2 cellular contexts compared by ENCODE assay signal in the genomic region with DNA sequence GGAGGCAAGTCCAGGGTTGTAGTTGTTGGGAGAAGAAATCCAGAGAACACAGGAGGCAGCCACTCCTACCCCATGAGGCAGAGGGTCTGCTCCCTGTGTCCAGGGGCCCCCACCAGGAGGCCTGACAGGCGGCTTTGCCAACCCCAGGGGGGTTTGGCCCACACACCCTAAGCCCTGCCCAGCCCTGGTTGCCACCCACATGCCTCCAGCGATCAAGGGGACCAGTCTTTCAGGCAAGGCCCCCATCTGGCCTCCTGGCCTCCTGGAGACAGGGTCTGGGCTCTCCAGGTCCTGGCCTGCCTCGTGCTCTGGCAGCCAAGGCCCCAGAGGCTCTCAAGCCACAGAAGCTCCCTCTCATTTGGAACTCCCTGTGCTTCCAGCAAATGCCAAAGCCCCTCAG.
TF ChIP-seq lines count a peak whose summit lies in the region.

No MANE protein-coding gene starts in this region.

TF ChIP-seq in HEK293, 187 proteins besides CTCF, POLR2A, EP300 and RAD21:
- TF ChIP-seq, protein P1, sequence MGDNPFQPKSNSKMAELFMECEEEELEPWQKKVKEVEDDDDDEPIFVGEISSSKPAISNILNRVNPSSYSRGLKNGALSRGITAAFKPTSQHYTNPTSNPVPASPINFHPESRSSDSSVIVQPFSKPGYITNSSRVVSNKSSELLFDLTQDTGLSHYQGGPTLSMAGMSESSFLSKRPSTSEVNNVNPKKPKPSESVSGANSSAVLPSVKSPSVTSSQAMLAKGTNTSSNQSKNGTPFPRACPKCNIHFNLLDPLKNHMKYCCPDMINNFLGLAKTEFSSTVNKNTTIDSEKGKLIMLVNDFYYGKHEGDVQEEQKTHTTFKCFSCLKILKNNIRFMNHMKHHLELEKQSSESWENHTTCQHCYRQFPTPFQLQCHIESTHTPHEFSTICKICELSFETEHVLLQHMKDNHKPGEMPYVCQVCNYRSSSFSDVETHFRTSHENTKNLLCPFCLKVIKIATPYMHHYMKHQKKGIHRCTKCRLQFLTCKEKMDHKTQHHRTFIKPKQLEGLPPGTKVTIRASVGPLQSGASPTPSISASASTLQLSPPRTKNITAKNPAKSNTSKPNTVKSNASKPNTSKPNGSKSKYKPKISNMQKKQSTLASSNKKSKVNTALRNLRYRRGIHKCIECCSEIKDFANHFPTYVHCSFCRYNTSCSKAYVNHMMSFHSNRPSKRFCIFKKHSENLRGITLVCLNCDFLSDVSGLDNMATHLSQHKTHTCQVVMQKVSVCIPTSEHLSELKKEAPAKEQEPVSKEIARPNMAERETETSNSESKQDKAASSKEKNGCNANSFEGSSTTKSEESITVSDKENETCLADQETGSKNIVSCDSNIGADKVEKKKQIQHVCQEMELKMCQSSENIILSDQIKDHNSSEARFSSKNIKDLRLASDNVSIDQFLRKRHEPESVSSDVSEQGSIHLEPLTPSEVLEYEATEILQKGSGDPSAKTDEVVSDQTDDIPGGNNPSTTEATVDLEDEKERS (tag by site-specific recombination; IDR thresholded peaks at IDR 0.05): no peak
- TF ChIP-seq GFI1B (tag by site-specific recombination; IDR thresholded peaks at IDR 0.05) (no peak), GLIS1 (tag by site-specific recombination; IDR thresholded peaks at IDR 0.05) (peak; percentile 86), ZNF624 (tag by site-specific recombination; IDR thresholded peaks at IDR 0.05) (no peak)

TF ChIP-seq in H1, 55 proteins besides CTCF, POLR2A, EP300 and RAD21:
- TF ChIP-seq EZH2 (IDR thresholded peaks at IDR 0.05; ENCODE audit: low read depth, low read length, severe bottlenecking) (no peak), CREB1 (IDR thresholded peaks at IDR 0.05) (no peak), SRF (IDR thresholded peaks at IDR 0.05; ENCODE audit: low read depth, low read length) (no peak), SUZ12 (IDR thresholded peaks at IDR 0.05; ENCODE audit: low read length) (no peak), EGR1 (IDR thresholded peaks at IDR 0.05; ENCODE audit: borderline replicate concordance, low read depth, low read length) (no peak), POU5F1 (IDR thresholded peaks at IDR 0.05; ENCODE audit: low read depth, low read length) (no peak), SIX5 (IDR thresholded peaks at IDR 0.05; ENCODE audit: low read depth, low read length) (no peak), CBX5 (IDR thresholded peaks at IDR 0.05; ENCODE audit: low read depth, low read length) (no peak), TEAD4 (IDR thresholded peaks at IDR 0.05; ENCODE audit: low read depth, low read length) (no peak), SP4 (IDR thresholded peaks at IDR 0.05; ENCODE audit: low read length) (no peak), KDM5A (IDR thresholded peaks at IDR 0.05; ENCODE audit: low read length) (no peak), GTF2F1 (IDR thresholded peaks at IDR 0.05; ENCODE audit: borderline replicate concordance, low read depth, low read length) (no peak), NANOG (IDR thresholded peaks at IDR 0.05; ENCODE audit: insufficient read depth, low read depth, low read length, poor library complexity, severe bottlenecking) (no peak), SIRT6 (IDR thresholded peaks at IDR 0.05; ENCODE audit: low read length) (no peak)
